22 cellular contexts compared by ENCODE assay signal in genomic region chr13:79660361-79660760, GRCh38.
DNase-seq lines count a peak whose midpoint lies in the region; ATAC-seq and TF ChIP-seq lines count a peak whose summit lies in the region.
"Had no signal": no experiment of that assay in that cellular context is flagged by ENCODE, and none has a peak within 500 bp of the region (broad histone marks: within the 10 kb centered on the region; RNA-seq: fewer than 3 reads in every experiment).

No MANE protein-coding gene starts in this region.

- peak; percentile 91 for ATAC-seq in GM18870 (IDR thresholded peaks at IDR 0.05; ENCODE audit: unreplicated experiment)
- ATAC-seq in GM21723 (IDR thresholded peaks at IDR 0.05; ENCODE audit: unreplicated experiment) = peak; percentile 71
- ATAC-seq in HG03280 (IDR thresholded peaks at IDR 0.05; ENCODE audit: unreplicated experiment) = peak; percentile 66
- no peak for ATAC-seq in omental fat pad (ENCODE audit: low FRiP score)
- ATAC-seq in activated T-cell treated with anti-CD3 and anti-CD28 coated beads, Interleukin-2, amount 50 U/mL, for 4 hours = no peak
- no peak for ATAC-seq in stimulated activated naive CD8-positive, alpha-beta T cell treated with anti-CD3 and anti-CD28 coated beads, Interleukin-15, Interleukin-2, amounts not matched to agents 100 U/mL and 50 U/mL, for 24 hours
- ATAC-seq: K562; naive thymus-derived CD4-positive, alpha-beta T cell had no signal

- no peak overlapping the region for H2AFZ ChIP-seq in neural progenitor cell (replicated peaks)

- H3K4me1 Mint-ChIP-seq in neural progenitor cell = peaks cover 41% of the 10 kb centered on the region
- no peaks in the 10 kb centered on the region for H3K4me1 Mint-ChIP-seq in activated T-cell treated with anti-CD3 and anti-CD28 coated beads, Interleukin-2, amount 50 U/mL, for 4 hours (ENCODE audit: low read depth)

- DNase-seq in neural progenitor cell (ENCODE audit: low spot score) = no peak
- no peak for DNase-seq in HEK293T (ENCODE audit: extremely low spot score)
- DNase-seq in omental fat pad (ENCODE audit: low spot score) = no peak
- no peak for DNase-seq in activated T-cell treated with anti-CD3 and anti-CD28 coated beads, Interleukin-2, amount 50 U/mL, for 4 hours
- DNase-seq in stimulated activated naive CD8-positive, alpha-beta T cell treated with anti-CD3 and anti-CD28 coated beads, Interleukin-15, Interleukin-2, amounts not matched to agents 100 U/mL and 50 U/mL, for 24 hours = no peak
- DNase-seq: activated CD4-positive, alpha-beta memory T cell treated with anti-CD3 and anti-CD28 coated beads for 36 hours; activated naive CD4-positive, alpha-beta T cell treated with anti-CD3 and anti-CD28 coated beads for 36 hours; DMS79 treated with DMSO at 0.1 percent for 48 hours; endodermal cell; islet precursor cell; naive thymus-derived CD4-positive, alpha-beta T cell; NCI-H2029; NCI-H510A; SHP77; stimulated activated CD4-positive, alpha-beta T cell treated with anti-CD3 and anti-CD28 coated beads, Interleukin-4, amount 100 ng/mL, for 4 hours; uterus had no signal

- no peak overlapping the region for H3K9ac ChIP-seq in neural progenitor cell

- peaks cover 25% of the 10 kb centered on the region for H3K4me1 ChIP-seq in neural progenitor cell
- H3K4me1 ChIP-seq: uterus had no signal

- CTCF ChIA-PET in HEK293T (lab: Yijun Ruan, JAX) = interaction anchor here (1.2 kb wide), 1 partner anchor 18 kb away, joined by 3 read pairs; no protein-coding TSS in a partner anchor

- H4K20me1 ChIP-seq in neural progenitor cell (ENCODE audit: low read depth) = no peaks in the 10 kb centered on the region

- POLR2A ChIA-PET in HEK293T (lab: Yijun Ruan, JAX) = no interaction called here

- no peak overlapping the region for H3K4me3 ChIP-seq in neural progenitor cell
- H3K4me3 ChIP-seq: K562, skin epidermis, uterus had no signal

- peak overlapping the region; percentile 6 for H3K27ac Mint-ChIP-seq in neural progenitor cell
- H3K27ac Mint-ChIP-seq: activated CD4-positive, alpha-beta memory T cell treated with anti-CD3 and anti-CD28 coated beads for 36 hours; activated naive CD4-positive, alpha-beta T cell treated with anti-CD3 and anti-CD28 coated beads for 36 hours; endodermal cell; naive thymus-derived CD4-positive, alpha-beta T cell; T-helper 1 cell treated with Interleukin-12 subunit alpha and Interleukin-12 subunit beta and Interleukin-4 antibody, amounts not matched to agents 30 μg/mL and 1 μg/mL, for 36 hours had no signal

- no peak overlapping the region for H3K4me2 ChIP-seq in neural progenitor cell

- no peak overlapping the region for H3K4me3 Mint-ChIP-seq in neural progenitor cell
- H3K4me3 Mint-ChIP-seq in activated T-cell treated with anti-CD3 and anti-CD28 coated beads, Interleukin-2, amount 50 U/mL, for 4 hours = no peak overlapping the region
- H3K4me3 Mint-ChIP-seq: activated CD4-positive, alpha-beta memory T cell treated with anti-CD3 and anti-CD28 coated beads for 36 hours; activated naive CD4-positive, alpha-beta T cell treated with anti-CD3 and anti-CD28 coated beads for 36 hours; endodermal cell; naive thymus-derived CD4-positive, alpha-beta T cell; T-helper 1 cell treated with Interleukin-12 subunit alpha and Interleukin-12 subunit beta and Interleukin-4 antibody, amounts not matched to agents 30 μg/mL and 1 μg/mL, for 36 hours had no signal

- H3K36me3 Mint-ChIP-seq in neural progenitor cell = peaks cover 2% of the 10 kb centered on the region
- H3K36me3 Mint-ChIP-seq in activated T-cell treated with anti-CD3 and anti-CD28 coated beads, Interleukin-2, amount 50 U/mL, for 4 hours (ENCODE audit: insufficient read depth) = no peaks in the 10 kb centered on the region
- H3K36me3 Mint-ChIP-seq: activated CD4-positive, alpha-beta memory T cell treated with anti-CD3 and anti-CD28 coated beads for 36 hours; naive thymus-derived CD4-positive, alpha-beta T cell had no signal

- TF ChIP-seq CTCF in neural progenitor cell (IDR thresholded peaks at IDR 0.05) = no peak
- TF ChIP-seq CTCF in omental fat pad (IDR thresholded peaks at IDR 0.05) = no peak

- H3K27ac ChIP-seq in neural progenitor cell = no peak overlapping the region
- H3K27ac ChIP-seq: uterus had no signal

- H3K79me2 ChIP-seq in neural progenitor cell (ENCODE audit: low read depth) = no peaks in the 10 kb centered on the region

- no peaks in the 10 kb centered on the region for H3K27me3 Mint-ChIP-seq in neural progenitor cell (ENCODE audit: insufficient read depth, low read depth)
- H3K27me3 Mint-ChIP-seq in activated T-cell treated with anti-CD3 and anti-CD28 coated beads, Interleukin-2, amount 50 U/mL, for 4 hours (ENCODE audit: low read depth) = peaks cover 11% of the 10 kb centered on the region

- no peaks in the 10 kb centered on the region for H3K9me3 ChIP-seq in neural progenitor cell (ENCODE audit: low read depth)
- H3K9me3 ChIP-seq: uterus had no signal

- no peaks in the 10 kb centered on the region for H3K36me3 ChIP-seq in neural progenitor cell
- H3K36me3 ChIP-seq: uterus had no signal

- peaks cover 12% of the 10 kb centered on the region for H3F3A ChIP-seq in neural progenitor cell (ENCODE audit: low read depth)

- no peaks in the 10 kb centered on the region for H3K27me3 ChIP-seq in neural progenitor cell
- H3K27me3 ChIP-seq: uterus had no signal

- H3K9me3 Mint-ChIP-seq in neural progenitor cell = peaks cover 6% of the 10 kb centered on the region
- H3K9me3 Mint-ChIP-seq in activated T-cell treated with anti-CD3 and anti-CD28 coated beads, Interleukin-2, amount 50 U/mL, for 4 hours = no peaks in the 10 kb centered on the region
- H3K9me3 Mint-ChIP-seq: activated CD4-positive, alpha-beta memory T cell treated with anti-CD3 and anti-CD28 coated beads for 36 hours; activated naive CD4-positive, alpha-beta T cell treated with anti-CD3 and anti-CD28 coated beads for 36 hours; endodermal cell; T-helper 1 cell treated with Interleukin-12 subunit alpha and Interleukin-12 subunit beta and Interleukin-4 antibody, amounts not matched to agents 30 μg/mL and 1 μg/mL, for 36 hours had no signal

TF ChIP-seq in HEK293T, 16 proteins besides CTCF, POLR2A, EP300 and RAD21:
- no peak for TF ChIP-seq FOXA1 (IDR thresholded peaks at IDR 0.05)
- no peak for TF ChIP-seq ARNT (IDR thresholded peaks at IDR 0.05)
- TF ChIP-seq FOXM1 (IDR thresholded peaks at IDR 0.05; ENCODE audit: borderline replicate concordance) = no peak
- no peak for TF ChIP-seq L3MBTL2 (conservative IDR thresholded peaks at IDR 0.05)
- no peak for TF ChIP-seq ZNF384 (IDR thresholded peaks at IDR 0.05)
- TF ChIP-seq SUZ12 (IDR thresholded peaks at IDR 0.05) = no peak
- TF ChIP-seq BHLHE40 (IDR thresholded peaks at IDR 0.05; ENCODE audit: borderline replicate concordance) = no peak
- no peak for TF ChIP-seq FOXK2 (IDR thresholded peaks at IDR 0.05)
- TF ChIP-seq TARDBP (IDR thresholded peaks at IDR 0.05) = no peak
- no peak for TF ChIP-seq HDGF (IDR thresholded peaks at IDR 0.05; ENCODE audit: borderline replicate concordance)
- no peak for TF ChIP-seq CTBP1 (IDR thresholded peaks at IDR 0.05; ENCODE audit: borderline replicate concordance)
- no peak for TF ChIP-seq PKNOX1 (IDR thresholded peaks at IDR 0.05)
- no peak for TF ChIP-seq NFRKB (IDR thresholded peaks at IDR 0.05)
- TF ChIP-seq LEF1 (IDR thresholded peaks at IDR 0.05; ENCODE audit: borderline replicate concordance) = no peak
- TF ChIP-seq ELF4 (IDR thresholded peaks at IDR 0.05) = no peak
- no peak for TF ChIP-seq SP1 (IDR thresholded peaks at IDR 0.05)

Comparison
In these comparisons a context has a peak if more than half of its experiments do, and no peak if none do; other contexts are left out.
1. ATAC-seq: peak in GM18870 (single experiment), GM21723 (single experiment) and HG03280 (single experiment); none in omental fat pad (single experiment), activated T-cell treated with anti-CD3 and anti-CD28 coated beads, Interleukin-2, amount 50 U/mL, for 4 hours (0 of 2) and stimulated activated naive CD8-positive, alpha-beta T cell treated with anti-CD3 and anti-CD28 coated beads, Interleukin-15, Interleukin-2, amounts not matched to agents 100 U/mL and 50 U/mL, for 24 hours (single experiment).